In the genomic region with DNA sequence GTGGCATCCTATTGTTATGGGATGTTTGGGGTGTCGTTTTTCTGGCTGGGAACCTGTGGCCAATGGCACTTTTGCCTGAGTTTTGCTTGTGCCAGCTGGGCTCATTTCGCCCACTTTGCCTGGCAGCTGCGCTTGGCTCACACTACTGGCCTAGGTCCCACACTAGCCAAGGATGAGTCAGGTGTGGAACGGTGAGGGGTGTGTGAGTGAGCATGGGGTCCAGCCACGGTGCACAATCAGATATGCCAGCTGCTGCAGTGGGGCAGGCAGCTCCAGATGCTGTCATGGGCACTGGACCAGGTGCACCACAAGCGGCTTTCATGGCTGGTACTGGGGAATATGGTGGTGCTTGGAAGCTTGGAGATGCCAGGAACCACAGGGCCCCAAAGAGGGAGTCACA, we compare ENCODE assay signal across 31 cellular contexts. TPM values are rescaled to one million over a fixed set of nuclear protein-coding genes. Genes with fewer than 3 reads are reported as not detected.
"Had no signal": no experiment of that assay in that cellular context is flagged by ENCODE, and none has a peak within 500 bp of the region (broad histone marks: within the 10 kb centered on the region; RNA-seq: fewer than 3 reads in every experiment).

No MANE protein-coding gene starts in this region.

- FAIRE-seq: islet of Langerhans, urothelium cell line had no signal

- H3K27ac ChIP-seq: colonic mucosa, epithelial cell of prostate, gastroesophageal sphincter, heart left ventricle, hepatocyte, left ventricle myocardium inferior, lower lobe of right lung, ovary, psoas muscle, sigmoid colon, stomach, thyroid gland had no signal

- H3K4me1 ChIP-seq: colonic mucosa, gastroesophageal sphincter, heart left ventricle, left ventricle myocardium inferior, lower lobe of right lung, psoas muscle, sigmoid colon, stomach, thyroid gland had no signal

- H3K4me2 ChIP-seq: hepatocyte had no signal

- H3K79me2 ChIP-seq: hepatocyte had no signal

- H3K9me3 ChIP-seq: colonic mucosa, gastroesophageal sphincter, heart left ventricle, left ventricle myocardium inferior, lower lobe of right lung, ovary, psoas muscle, sigmoid colon, stomach, thyroid gland had no signal

- H3K4me3 Mint-ChIP-seq: dendritic cell treated with granulocyte-macrophage colony-stimulating factor and Interleukin-4, amounts not matched to agents 40 ng/mL and 50 ng/mL, for 4 days; endodermal cell; naive thymus-derived CD8-positive, alpha-beta T cell; nephron progenitor cell; stimulated activated effector memory CD8-positive, alpha-beta T cell treated with anti-CD3 and anti-CD28 coated beads, Interleukin-12 subunit alpha, Interleukin-12 subunit beta, amount 100 ng/mL, for 72 hours; type B pancreatic cell had no signal

- H3K9me3 Mint-ChIP-seq: dendritic cell treated with granulocyte-macrophage colony-stimulating factor and Interleukin-4, amounts not matched to agents 40 ng/mL and 50 ng/mL, for 4 days; endodermal cell; nephron progenitor cell; type B pancreatic cell had no signal

- H3K27me3 ChIP-seq: colonic mucosa, hepatocyte, ovary, sigmoid colon, thyroid gland had no signal

- H3K27me3 Mint-ChIP-seq: dendritic cell treated with granulocyte-macrophage colony-stimulating factor and Interleukin-4, amounts not matched to agents 40 ng/mL and 50 ng/mL, for 4 days; type B pancreatic cell had no signal

- H3K36me3 ChIP-seq: colonic mucosa, gastroesophageal sphincter, heart left ventricle, left ventricle myocardium inferior, lower lobe of right lung, ovary, sigmoid colon, stomach, thyroid gland had no signal

- H3K36me3 Mint-ChIP-seq: naive thymus-derived CD8-positive, alpha-beta T cell; stimulated activated effector memory CD8-positive, alpha-beta T cell treated with anti-CD3 and anti-CD28 coated beads, Interleukin-12 subunit alpha, Interleukin-12 subunit beta, amount 100 ng/mL, for 72 hours; type B pancreatic cell had no signal

- DNase-seq: colonic mucosa; effector CD8-positive, alpha-beta T cell; endodermal cell; foreskin fibroblast; heart left ventricle; kidney glomerular epithelial cell; left colon; left ventricle myocardium inferior; lower lobe of right lung; naive thymus-derived CD8-positive, alpha-beta T cell; nephron progenitor cell; occipital lobe; ovary; psoas muscle; sigmoid colon; stimulated activated CD4-positive, alpha-beta T cell treated with anti-CD3 and anti-CD28 coated beads, Interleukin-2, amount 100 ng/mL, for 24 hours; stimulated activated CD4-positive, alpha-beta T cell treated with anti-CD3 and anti-CD28 coated beads, Interleukin-4, amount 100 ng/mL, for 24 hours; stimulated activated naive CD4-positive, alpha-beta T cell treated with Interleukin-2 at 50 U/mL for 16 hours; stomach; thyroid gland had no signal

- ATAC-seq: esophagus mucosa; gastroesophageal sphincter; heart left ventricle; left colon; lower lobe of right lung; naive thymus-derived CD8-positive, alpha-beta T cell; psoas muscle; right cardiac atrium had no signal

- H2AFZ ChIP-seq: hepatocyte had no signal

- H3K4me3 ChIP-seq: colonic mucosa, gastroesophageal sphincter, heart left ventricle, hepatocyte, left ventricle myocardium inferior, lower lobe of right lung, ovary, psoas muscle, sigmoid colon, stomach, thyroid gland had no signal

- H3K27ac Mint-ChIP-seq: dendritic cell treated with granulocyte-macrophage colony-stimulating factor and Interleukin-4, amounts not matched to agents 40 ng/mL and 50 ng/mL, for 4 days; endodermal cell; naive thymus-derived CD8-positive, alpha-beta T cell; nephron progenitor cell; stimulated activated effector memory CD8-positive, alpha-beta T cell treated with anti-CD3 and anti-CD28 coated beads, Interleukin-12 subunit alpha, Interleukin-12 subunit beta, amount 100 ng/mL, for 72 hours; type B pancreatic cell had no signal

- H3K4me1 Mint-ChIP-seq: endodermal cell; naive thymus-derived CD8-positive, alpha-beta T cell; nephron progenitor cell; stimulated activated effector memory CD8-positive, alpha-beta T cell treated with anti-CD3 and anti-CD28 coated beads, Interleukin-12 subunit alpha, Interleukin-12 subunit beta, amount 100 ng/mL, for 72 hours had no signal

RNA-seq across cellular contexts. Expression of gene TRHDE, which starts 21.5 kb away (rescaled TPM):
- total RNA-seq: myocyte; naive thymus-derived CD8-positive, alpha-beta T cell had no signal
- polyA plus RNA-seq: naive thymus-derived CD8-positive, alpha-beta T cell had no signal
